ENCODE assay signal across 12 cellular contexts in genomic region chr2:219124379-219125110, GRCh38. TPM values are rescaled to one million over a fixed set of nuclear protein-coding genes. Genes with fewer than 3 reads are reported as not detected.
DNase-seq lines count a peak whose midpoint lies in the region; ATAC-seq and TF ChIP-seq lines count a peak whose summit lies in the region.
"Had no signal": no experiment of that assay in that cellular context is flagged by ENCODE, and none has a peak within 500 bp of the region (broad histone marks: within the 10 kb centered on the region; RNA-seq: fewer than 3 reads in every experiment).

No MANE protein-coding gene starts in this region.

- H3K36me3 Mint-ChIP-seq in activated naive CD4-positive, alpha-beta T cell treated with anti-CD3 and anti-CD28 coated beads for 36 hours (ENCODE audit: low read depth), result no peaks in the 10 kb centered on the region
- H3K36me3 Mint-ChIP-seq in activated CD8-positive, alpha-beta T cell treated with anti-CD3 and anti-CD28 coated beads for 36 hours (ENCODE audit: low read depth), result peaks cover 2% of the 10 kb centered on the region
- peaks cover 9% of the 10 kb centered on the region for H3K36me3 Mint-ChIP-seq in stimulated activated naive CD8-positive, alpha-beta T cell treated with anti-CD3 and anti-CD28 coated beads, Interleukin-15, Interleukin-2, amounts not matched to agents 100 ng/mL and 50 ng/mL, for 24 hours (ENCODE audit: low read depth)

- in situ Hi-C loops in HAP-1 (cut with MboI; ENCODE audit: low sequenced_read_pairs), result no loop called here

- peaks cover 11% of the 10 kb centered on the region for H3K4me1 Mint-ChIP-seq in activated naive CD4-positive, alpha-beta T cell treated with anti-CD3 and anti-CD28 coated beads for 36 hours (ENCODE audit: low read depth)
- peaks cover 23% of the 10 kb centered on the region for H3K4me1 Mint-ChIP-seq in activated CD8-positive, alpha-beta T cell treated with anti-CD3 and anti-CD28 coated beads for 36 hours (ENCODE audit: low read depth)
- peaks cover 35% of the 10 kb centered on the region for H3K4me1 Mint-ChIP-seq in stimulated activated naive CD8-positive, alpha-beta T cell treated with anti-CD3 and anti-CD28 coated beads, Interleukin-15, Interleukin-2, amounts not matched to agents 100 ng/mL and 50 ng/mL, for 24 hours (ENCODE audit: low read depth)

- CTCF ChIA-PET in activated naive CD4-positive, alpha-beta T cell treated with anti-CD3 and anti-CD28 coated beads for 36 hours (lab: Charles Lee), result interaction anchor here (1.5 kb wide), 1 partner anchor 95 kb away, joined by 4 read pairs; no protein-coding TSS in a partner anchor
- CTCF ChIA-PET in activated CD8-positive, alpha-beta T cell treated with anti-CD3 and anti-CD28 coated beads for 36 hours (lab: Charles Lee), result interaction anchor here (1.0 to 19.0 kb wide), 7 partner anchors 9 to 144 kb away, joined by 4 to 431 read pairs (median 7); partner anchors contain the start of gene IHH

- H3K4me3 Mint-ChIP-seq in activated naive CD4-positive, alpha-beta T cell treated with anti-CD3 and anti-CD28 coated beads for 36 hours, result no peak overlapping the region
- no peak overlapping the region for H3K4me3 Mint-ChIP-seq in activated CD8-positive, alpha-beta T cell treated with anti-CD3 and anti-CD28 coated beads for 36 hours
- no peak overlapping the region for H3K4me3 Mint-ChIP-seq in stimulated activated naive CD8-positive, alpha-beta T cell treated with anti-CD3 and anti-CD28 coated beads, Interleukin-15, Interleukin-2, amounts not matched to agents 100 ng/mL and 50 ng/mL, for 24 hours
- H3K4me3 Mint-ChIP-seq: B cell had no signal

- DNase-seq in activated naive CD4-positive, alpha-beta T cell treated with Interleukin-2 at 50 U/mL for 16 hours, result peak; percentile 22
- DNase-seq in activated naive CD4-positive, alpha-beta T cell treated with anti-CD3 and anti-CD28 coated beads for 36 hours, result no peak
- DNase-seq in activated CD8-positive, alpha-beta T cell treated with anti-CD3 and anti-CD28 coated beads for 36 hours, result peak; percentile 32
- DNase-seq in iris pigment epithelial cell (ENCODE audit: low read depth), result peak; percentile 21
- DNase-seq in HAP-1 (ENCODE audit: low spot score in 2 of 2), result no peak
- no peak for DNase-seq in ureter (ENCODE audit: low spot score)
- DNase-seq: NCI-H510A treated with DMSO at 0.1 percent for 48 hours, WERI-Rb-1 had no signal

- peak; percentile 32 for ATAC-seq in activated CD8-positive, alpha-beta T cell treated with anti-CD3 and anti-CD28 coated beads for 36 hours
- ATAC-seq in HG03457 (IDR thresholded peaks at IDR 0.05; ENCODE audit: unreplicated experiment), result no peak

- H3K9me3 ChIP-seq in HAP-1, result no peaks in the 10 kb centered on the region
- H3K9me3 ChIP-seq: uterus had no signal

- TF ChIP-seq CTCF in activated CD8-positive, alpha-beta T cell treated with anti-CD3 and anti-CD28 coated beads for 36 hours (IDR thresholded peaks at IDR 0.05), result no peak

- no peaks in the 10 kb centered on the region for H3K36me3 ChIP-seq in HAP-1 (replicated peaks)
- H3K36me3 ChIP-seq: uterus, WERI-Rb-1 had no signal

- H3K4me1 ChIP-seq in HAP-1, result no peaks in the 10 kb centered on the region; the same call in 1 of the 2 replicates

- H3K4me3 ChIP-seq in HAP-1, result no peak overlapping the region
- H3K4me3 ChIP-seq: uterus had no signal

- no peaks in the 10 kb centered on the region for H3K27me3 ChIP-seq in HAP-1 (ENCODE audit: low read depth)
- H3K27me3 ChIP-seq: uterus had no signal

- POLR2A ChIA-PET in activated CD8-positive, alpha-beta T cell treated with anti-CD3 and anti-CD28 coated beads for 36 hours (lab: Charles Lee), result no interaction called here

- no peaks in the 10 kb centered on the region for H3K9me3 Mint-ChIP-seq in activated naive CD4-positive, alpha-beta T cell treated with anti-CD3 and anti-CD28 coated beads for 36 hours
- no peaks in the 10 kb centered on the region for H3K9me3 Mint-ChIP-seq in activated CD8-positive, alpha-beta T cell treated with anti-CD3 and anti-CD28 coated beads for 36 hours
- H3K9me3 Mint-ChIP-seq in stimulated activated naive CD8-positive, alpha-beta T cell treated with anti-CD3 and anti-CD28 coated beads, Interleukin-15, Interleukin-2, amounts not matched to agents 100 ng/mL and 50 ng/mL, for 24 hours, result no peaks in the 10 kb centered on the region

- H3K27me3 Mint-ChIP-seq in activated naive CD4-positive, alpha-beta T cell treated with anti-CD3 and anti-CD28 coated beads for 36 hours (ENCODE audit: low read depth), result no peaks in the 10 kb centered on the region
- no peaks in the 10 kb centered on the region for H3K27me3 Mint-ChIP-seq in activated CD8-positive, alpha-beta T cell treated with anti-CD3 and anti-CD28 coated beads for 36 hours
- H3K27me3 Mint-ChIP-seq in stimulated activated naive CD8-positive, alpha-beta T cell treated with anti-CD3 and anti-CD28 coated beads, Interleukin-15, Interleukin-2, amounts not matched to agents 100 ng/mL and 50 ng/mL, for 24 hours, result no peaks in the 10 kb centered on the region
- H3K27me3 Mint-ChIP-seq: B cell had no signal

- no peak overlapping the region for H3K27ac Mint-ChIP-seq in activated naive CD4-positive, alpha-beta T cell treated with anti-CD3 and anti-CD28 coated beads for 36 hours
- peak overlapping the region; percentile 16 for H3K27ac Mint-ChIP-seq in activated CD8-positive, alpha-beta T cell treated with anti-CD3 and anti-CD28 coated beads for 36 hours
- peak overlapping the region; percentile 66 for H3K27ac Mint-ChIP-seq in stimulated activated naive CD8-positive, alpha-beta T cell treated with anti-CD3 and anti-CD28 coated beads, Interleukin-15, Interleukin-2, amounts not matched to agents 100 ng/mL and 50 ng/mL, for 24 hours
- H3K27ac Mint-ChIP-seq: B cell had no signal

- intact Hi-C loops in activated naive CD4-positive, alpha-beta T cell treated with anti-CD3 and anti-CD28 coated beads for 36 hours (cut with micrococcal nuclease), result no loop called here
- intact Hi-C loops in activated CD8-positive, alpha-beta T cell treated with anti-CD3 and anti-CD28 coated beads for 36 hours (cut with micrococcal nuclease), result no loop called here

RNA-seq across cellular contexts. Expression of gene NHEJ1, which starts 36.1 kb away (rescaled TPM):
- total RNA-seq in activated naive CD4-positive, alpha-beta T cell treated with anti-CD3 and anti-CD28 coated beads for 36 hours, result 10 to 100 TPM; 24.4 to 26.6 TPM
- 10 to 100 TPM; 22.4 to 26.3 TPM for total RNA-seq in activated CD8-positive, alpha-beta T cell treated with anti-CD3 and anti-CD28 coated beads for 36 hours
- 13.9 TPM for total RNA-seq in ureter

RNA-seq across cellular contexts. Expression of gene SLC23A3, which starts 45.3 kb away (rescaled TPM):
- total RNA-seq in activated naive CD4-positive, alpha-beta T cell treated with anti-CD3 and anti-CD28 coated beads for 36 hours, result under 1 TPM; 0.84 to 0.95 TPM
- total RNA-seq in activated CD8-positive, alpha-beta T cell treated with anti-CD3 and anti-CD28 coated beads for 36 hours, result 1 to 10 TPM; 1.1 to 1.6 TPM
- 1.6 TPM for total RNA-seq in ureter

RNA-seq across cellular contexts. Expression of gene CNPPD1, which starts 52.2 kb away (rescaled TPM):
- 10 to 100 TPM; 27.0 to 31.4 TPM for total RNA-seq in activated naive CD4-positive, alpha-beta T cell treated with anti-CD3 and anti-CD28 coated beads for 36 hours
- total RNA-seq in activated CD8-positive, alpha-beta T cell treated with anti-CD3 and anti-CD28 coated beads for 36 hours, result 10 to 100 TPM; 38.6 to 38.7 TPM
- total RNA-seq in ureter, result 56.4 TPM

RNA-seq across cellular contexts. Expression of gene RETREG2, which starts 53.5 kb away (rescaled TPM):
- 10 to 100 TPM; 44.0 to 44.1 TPM for total RNA-seq in activated naive CD4-positive, alpha-beta T cell treated with anti-CD3 and anti-CD28 coated beads for 36 hours
- total RNA-seq in activated CD8-positive, alpha-beta T cell treated with anti-CD3 and anti-CD28 coated beads for 36 hours, result 10 to 100 TPM; 63.8 to 67.8 TPM
- total RNA-seq in ureter, result 79.6 TPM

Comparison
In these comparisons a context has a peak if more than half of its experiments do, and no peak if none do; other contexts are left out.
1. DNase-seq: peak in activated naive CD4-positive, alpha-beta T cell treated with Interleukin-2 at 50 U/mL for 16 hours (single experiment), activated CD8-positive, alpha-beta T cell treated with anti-CD3 and anti-CD28 coated beads for 36 hours (single experiment) and iris pigment epithelial cell (single experiment); none in activated naive CD4-positive, alpha-beta T cell treated with anti-CD3 and anti-CD28 coated beads for 36 hours (single experiment), HAP-1 (0 of 2) and ureter (single experiment).